ENCODE assay signal across 9 cellular contexts in genomic region chr1:159141584-159142518, GRCh38. TPM values are rescaled to one million over a fixed set of nuclear protein-coding genes. Genes with fewer than 3 reads are reported as not detected.
DNase-seq lines count a peak whose midpoint lies in the region; ATAC-seq and TF ChIP-seq lines count a peak whose summit lies in the region.
"Had no signal": no experiment of that assay in that cellular context is flagged by ENCODE, and none has a peak within 500 bp of the region (broad histone marks: within the 10 kb centered on the region; RNA-seq: fewer than 3 reads in every experiment).

No MANE protein-coding gene starts in this region.

- peaks cover 17 to 20% of the 10 kb centered on the region in 2 donors for H3K27me3 Mint-ChIP-seq in natural killer cell (ENCODE audit: low read depth in 2 of 2)

- H3K27ac Mint-ChIP-seq in natural killer cell = no peak overlapping the region
- H3K27ac Mint-ChIP-seq: activated naive CD4-positive, alpha-beta T cell treated with anti-CD3 and anti-CD28 coated beads, Interleukin-2, amount 10 ng/mL, durations not matched to agents 7 days and 5 days had no signal

- no peaks in the 10 kb centered on the region for H3K9me3 Mint-ChIP-seq in natural killer cell
- H3K9me3 Mint-ChIP-seq: activated naive CD4-positive, alpha-beta T cell treated with anti-CD3 and anti-CD28 coated beads, Interleukin-2, amount 10 ng/mL, durations not matched to agents 7 days and 5 days had no signal

- H3K9me3 ChIP-seq in adipocyte (ENCODE audit: control insufficient read depth, low read length) = no peaks in the 10 kb centered on the region
- H3K9me3 ChIP-seq in iPS-18c (ENCODE audit: control insufficient read depth, insufficient read depth, low read length) = no peaks in the 10 kb centered on the region

- peak; percentile 72 for DNase-seq in AG08395 (ENCODE audit: low spot score)
- peak; percentile 26 for DNase-seq in HCEC 1CT
- DNase-seq in adipocyte (ENCODE audit: low read depth) = peak; percentile 10
- DNase-seq in natural killer cell = no peak
- DNase-seq: activated naive CD4-positive, alpha-beta T cell treated with anti-CD3 and anti-CD28 coated beads, Interleukin-2, amount 10 ng/mL, durations not matched to agents 7 days and 5 days had no signal

- TF ChIP-seq CTCF in natural killer cell (IDR thresholded peaks at IDR 0.05) = no peak

- ATAC-seq in natural killer cell (no peak), HG03460 (IDR thresholded peaks at IDR 0.05; ENCODE audit: unreplicated experiment) (no peak), HG02623 (IDR thresholded peaks at IDR 0.05; ENCODE audit: unreplicated experiment) (no peak), GM18858 (IDR thresholded peaks at IDR 0.05; ENCODE audit: unreplicated experiment) (no peak)

- H3K4me3 ChIP-seq in adipocyte (ENCODE audit: low read length) = no peak overlapping the region
- peak overlapping the region; percentile 9; the same call in 1 of the 2 replicates for H3K4me3 ChIP-seq in iPS-18c (ENCODE audit: insufficient read depth, low read depth, low read length)

- H3K36me3 ChIP-seq in adipocyte (ENCODE audit: control insufficient read depth, insufficient read depth, low read length, severe bottlenecking) = no peaks in the 10 kb centered on the region

- no peak overlapping the region for H3K9ac ChIP-seq in adipocyte (ENCODE audit: low read length)

- H3K27me3 ChIP-seq in adipocyte (replicated peaks; ENCODE audit: control insufficient read depth, insufficient read depth, low read length) = peaks cover 54% of the 10 kb centered on the region

- intact Hi-C loops in natural killer cell (cut with micrococcal nuclease) = no loop called here

- H3K4me3 Mint-ChIP-seq in natural killer cell = no peak overlapping the region
- H3K4me3 Mint-ChIP-seq: activated naive CD4-positive, alpha-beta T cell treated with anti-CD3 and anti-CD28 coated beads, Interleukin-2, amount 10 ng/mL, durations not matched to agents 7 days and 5 days had no signal

- H3K4me1 ChIP-seq in adipocyte (ENCODE audit: control insufficient read depth, insufficient read depth, low read length) = no peaks in the 10 kb centered on the region

- H3K36me3 Mint-ChIP-seq in natural killer cell = no peaks in the 10 kb centered on the region
- H3K36me3 Mint-ChIP-seq: activated naive CD4-positive, alpha-beta T cell treated with anti-CD3 and anti-CD28 coated beads, Interleukin-2, amount 10 ng/mL, durations not matched to agents 7 days and 5 days had no signal

- no peaks in the 10 kb centered on the region for H3K4me1 Mint-ChIP-seq in natural killer cell
- H3K4me1 Mint-ChIP-seq: activated naive CD4-positive, alpha-beta T cell treated with anti-CD3 and anti-CD28 coated beads, Interleukin-2, amount 10 ng/mL, durations not matched to agents 7 days and 5 days had no signal

RNA-seq across cellular contexts. Expression of gene CADM3, which starts 29.6 kb away (rescaled TPM):
- not detected for total RNA-seq in natural killer cell
